ENCODE assay signal across 10 cellular contexts in genomic region chr12:106910202-106910601, GRCh38.
DNase-seq lines count a peak whose midpoint lies in the region; ATAC-seq lines count a peak whose summit lies in the region.
"Had no signal": no experiment of that assay in that cellular context is flagged by ENCODE, and none has a peak within 500 bp of the region (broad histone marks: within the 10 kb centered on the region; RNA-seq: fewer than 3 reads in every experiment).

No MANE protein-coding gene starts in this region.

- no peak overlapping the region for H3K4me3 Mint-ChIP-seq in stimulated activated naive B cell treated with anti-CD40 and anti-IgM and Interleukin-4, amounts not matched to agents 10 μg/mL and 1 μg/mL and 100 μg/mL, for 72 hours

- peaks cover 13 to 47% of the 10 kb centered on the region in 2 donors for H3K4me1 Mint-ChIP-seq in stimulated activated naive B cell treated with anti-CD40 and anti-IgM and Interleukin-4, amounts not matched to agents 10 μg/mL and 1 μg/mL and 100 μg/mL, for 72 hours

- peak; percentile 68 for DNase-seq in NAMALWA (ENCODE audit: low spot score)
- DNase-seq in stimulated activated naive B cell treated with anti-CD40 and anti-IgM and Interleukin-4, amounts not matched to agents 10 μg/mL and 1 μg/mL and 100 μg/mL, for 72 hours, result peak; percentile 26
- no peak for DNase-seq in ecto neural progenitor cell (ENCODE audit: low spot score)
- DNase-seq in NCI-H82 treated with DMSO at 0.1 percent for 48 hours (lab: John Stamatoyannopoulos, UW; ENCODE audit: unreplicated experiment), result no peak
- no peak for DNase-seq in stimulated activated CD4-positive, alpha-beta T cell treated with anti-CD3 and anti-CD28 coated beads, Interleukin-2, amount 100 ng/mL, for 48 hours
- DNase-seq: dermis blood vessel endothelial cell, PC-9 had no signal

- H3K27ac Mint-ChIP-seq in stimulated activated naive B cell treated with anti-CD40 and anti-IgM and Interleukin-4, amounts not matched to agents 10 μg/mL and 1 μg/mL and 100 μg/mL, for 72 hours, result peak overlapping the region; percentile 51
- H3K27ac Mint-ChIP-seq: progenitor cell of endocrine pancreas had no signal

- peak; percentile 47 for ATAC-seq in GM19023 (IDR thresholded peaks at IDR 0.05; ENCODE audit: unreplicated experiment)
- ATAC-seq in HG02798 (IDR thresholded peaks at IDR 0.05; ENCODE audit: poor library complexity, unreplicated experiment), result peak; percentile 68
- ATAC-seq in stimulated activated naive B cell treated with anti-CD40 and anti-IgM and Interleukin-4, amounts not matched to agents 10 μg/mL and 1 μg/mL and 100 μg/mL, for 72 hours (replicated peaks), result peak; percentile 95 to 97

- peaks cover 0 to 3% of the 10 kb centered on the region in 2 donors for H3K9me3 Mint-ChIP-seq in stimulated activated naive B cell treated with anti-CD40 and anti-IgM and Interleukin-4, amounts not matched to agents 10 μg/mL and 1 μg/mL and 100 μg/mL, for 72 hours

- H3K36me3 Mint-ChIP-seq in stimulated activated naive B cell treated with anti-CD40 and anti-IgM and Interleukin-4, amounts not matched to agents 10 μg/mL and 1 μg/mL and 100 μg/mL, for 72 hours, result peaks cover 0 to 2% of the 10 kb centered on the region in 2 donors

- peaks cover 65 to 87% of the 10 kb centered on the region in 2 donors for H3K27me3 Mint-ChIP-seq in stimulated activated naive B cell treated with anti-CD40 and anti-IgM and Interleukin-4, amounts not matched to agents 10 μg/mL and 1 μg/mL and 100 μg/mL, for 72 hours

Comparison
In these comparisons a context has a peak if more than half of its experiments do, and no peak if none do; other contexts are left out.
1. DNase-seq: peak in NAMALWA (single experiment) and stimulated activated naive B cell treated with anti-CD40 and anti-IgM and Interleukin-4, amounts not matched to agents 10 μg/mL and 1 μg/mL and 100 μg/mL, for 72 hours (single experiment); none in ecto neural progenitor cell (single experiment), NCI-H82 treated with DMSO at 0.1 percent for 48 hours (single experiment) and stimulated activated CD4-positive, alpha-beta T cell treated with anti-CD3 and anti-CD28 coated beads, Interleukin-2, amount 100 ng/mL, for 48 hours (0 of 2).
2. Peak in every context shown above with its lines, with median percentiles within 50 percentile points of each other: ATAC-seq.